ENCODE assay signal across 20 cellular contexts in the genomic region with DNA sequence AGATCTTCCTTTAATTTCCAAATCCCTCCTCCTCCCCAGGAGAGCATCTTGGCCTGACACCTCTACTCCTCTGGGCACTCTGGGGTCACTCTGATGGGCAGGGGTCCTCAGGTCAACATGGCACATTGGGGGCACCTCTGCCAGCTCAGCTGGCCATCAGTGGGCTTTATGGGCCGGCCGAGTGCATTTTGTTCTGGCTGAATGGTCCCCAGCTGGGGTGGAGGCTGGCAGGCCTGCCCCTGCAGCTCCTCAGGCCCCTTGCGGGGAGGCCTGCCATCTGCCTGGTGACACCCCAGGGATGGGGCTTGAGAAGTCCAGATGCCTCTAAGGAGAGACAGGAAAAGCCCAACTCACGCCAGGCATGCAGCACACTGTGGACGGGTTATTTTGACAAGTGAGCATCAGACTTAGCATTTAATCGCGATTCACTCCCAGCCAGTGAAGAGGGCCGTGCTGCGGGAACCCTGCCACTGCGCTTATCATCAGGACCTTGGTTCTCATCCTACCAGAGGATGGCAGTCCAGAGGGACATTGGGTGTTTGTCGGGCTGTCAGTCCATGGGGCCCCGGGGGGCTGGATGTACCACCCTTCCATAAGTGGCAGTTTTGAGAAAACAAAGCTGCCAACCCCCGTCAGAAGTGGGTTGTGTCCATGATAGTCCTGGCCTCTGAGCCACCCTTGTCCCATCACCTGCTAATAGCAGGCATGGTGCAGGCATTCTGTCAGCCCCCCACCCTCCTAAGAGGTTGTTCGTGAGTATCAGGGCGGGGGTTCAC. TPM values are rescaled to one million over a fixed set of nuclear protein-coding genes. Genes with fewer than 3 reads are reported as not detected.
DNase-seq lines count a peak whose midpoint lies in the region; TF ChIP-seq lines count a peak whose summit lies in the region.
"Had no signal": no experiment of that assay in that cellular context is flagged by ENCODE, and none has a peak within 500 bp of the region (broad histone marks: within the 10 kb centered on the region; RNA-seq: fewer than 3 reads in every experiment).

No MANE protein-coding gene starts in this region.

- H3K9me3 ChIP-seq in CD4-positive, alpha-beta memory T cell (ENCODE audit: control insufficient read depth in 1 of 2, low read length in 2 of 2) = no peaks in the 10 kb centered on the region
- H3K9me3 ChIP-seq in BE2C = no peaks in the 10 kb centered on the region
- H3K9me3 ChIP-seq: gastroesophageal sphincter, sigmoid colon, tibial artery had no signal

- H3K27me3 Mint-ChIP-seq in CD4-positive, alpha-beta memory T cell = no peaks in the 10 kb centered on the region
- H3K27me3 Mint-ChIP-seq: activated T-cell treated with anti-CD3 and anti-CD28 coated beads, Interleukin-2, amount 50 U/mL, for 24 hours; memory B cell had no signal

- H3K36me3 ChIP-seq in CD4-positive, alpha-beta memory T cell (ENCODE audit: insufficient read depth, low read length) = no peaks in the 10 kb centered on the region
- H3K36me3 ChIP-seq in BE2C = no peaks in the 10 kb centered on the region
- H3K36me3 ChIP-seq: gastroesophageal sphincter, sigmoid colon, tibial artery had no signal

- H3K27ac Mint-ChIP-seq in CD4-positive, alpha-beta memory T cell = peak overlapping the region in 5 of 7 donors; percentile 57 to 90 (median 72)
- H3K27ac Mint-ChIP-seq: memory B cell had no signal

- no peaks in the 10 kb centered on the region for H3K9me3 Mint-ChIP-seq in CD4-positive, alpha-beta memory T cell
- H3K9me3 Mint-ChIP-seq: activated T-cell treated with anti-CD3 and anti-CD28 coated beads, Interleukin-2, amount 50 U/mL, for 24 hours; H9; memory B cell had no signal

- H3K4me3 Mint-ChIP-seq in CD4-positive, alpha-beta memory T cell = peak overlapping the region in 5 of 8 donors; percentile 57 to 82 (median 74)
- H3K4me3 Mint-ChIP-seq: activated T-cell treated with anti-CD3 and anti-CD28 coated beads, Interleukin-2, amount 50 U/mL, for 24 hours; H9 had no signal

- H3K27me3 ChIP-seq in CD4-positive, alpha-beta memory T cell (ENCODE audit: insufficient read depth, low read length) = no peaks in the 10 kb centered on the region
- H3K27me3 ChIP-seq in BE2C = no peaks in the 10 kb centered on the region
- H3K27me3 ChIP-seq: gastroesophageal sphincter, sigmoid colon, tibial artery had no signal

- peaks cover 54% of the 10 kb centered on the region for H3K4me1 ChIP-seq in CD4-positive, alpha-beta memory T cell (ENCODE audit: insufficient read depth, low read length)
- no peaks in the 10 kb centered on the region for H3K4me1 ChIP-seq in BE2C

- no peak overlapping the region for H3K27ac ChIP-seq in CD4-positive, alpha-beta memory T cell (ENCODE audit: low read depth, low read length)
- H3K27ac ChIP-seq: gastroesophageal sphincter, sigmoid colon, tibial artery had no signal

- no peak for TF ChIP-seq CTCF in BE2C (IDR thresholded peaks at IDR 0.05; ENCODE audit: low read depth, low read length)

- intact Hi-C loops in CD4-positive, alpha-beta memory T cell (cut with micrococcal nuclease) = no loop called here

- peaks cover 0 to 2% of the 10 kb centered on the region in 2 donors for H3K36me3 Mint-ChIP-seq in CD4-positive, alpha-beta memory T cell
- H3K36me3 Mint-ChIP-seq: memory B cell had no signal

- CTCF ChIA-PET in CD4-positive, alpha-beta memory T cell (lab: Charles Lee; ENCODE audit: partially characterized antibody) = no interaction called here

- H3K4me1 Mint-ChIP-seq in CD4-positive, alpha-beta memory T cell = peaks cover 49 to 76% (median 67%) of the 10 kb centered on the region in 4 donors

- DNase-seq in NCI-H2171 treated with DMSO at 0.1 percent for 48 hours (lab: John Stamatoyannopoulos, UW) (peak; percentile 39), NCI-H2171 (lab: John Stamatoyannopoulos, UW) (no peak), mesenteric fat pad (ENCODE audit: low spot score) (peak; percentile 77), NCI-H1436 treated with DMSO at 0.1 percent for 48 hours (lab: John Stamatoyannopoulos, UW) (no peak), OCI-M1 (lab: John Stamatoyannopoulos, UW) (no peak), BE2C (no peak)
- no peak for DNase-seq in CD4-positive, alpha-beta memory T cell
- peak; percentile 44 for DNase-seq in activated CD8-positive, alpha-beta memory T cell treated with anti-CD3 and anti-CD28 coated beads, Interleukin-2, amount 50 U/mL, for 48 hours
- DNase-seq: 8988T; activated CD4-positive, CD25-positive, alpha-beta regulatory T cell; activated T-cell treated with anti-CD3 and anti-CD28 coated beads, Interleukin-2, amount 50 U/mL, for 24 hours; H9; MM.1S; NCI-H1930; NCI-H774; sigmoid colon; stimulated activated CD4-positive, alpha-beta T cell treated with anti-CD3 and anti-CD28 coated beads, Interleukin-4, amount 100 ng/mL, for 4 hours had no signal

- no peak overlapping the region for H3K4me3 ChIP-seq in CD4-positive, alpha-beta memory T cell (ENCODE audit: low read length in 2 of 2)
- no peak overlapping the region for H3K4me3 ChIP-seq in BE2C (ENCODE audit: low read depth, low read length)
- H3K4me3 ChIP-seq: gastroesophageal sphincter, sigmoid colon, tibial artery had no signal

- POLR2A ChIA-PET in CD4-positive, alpha-beta memory T cell (lab: Charles Lee; ENCODE audit: partially characterized antibody) = no interaction called here

RNA-seq across cellular contexts. Expression of a gene that starts 21.7 kb away (rescaled TPM):
- total RNA-seq in CD4-positive, alpha-beta memory T cell = 10 to 100 TPM; 39.2 to 41.2 TPM
- 1 to 10 TPM in 1 of 2 donors, under 1 TPM in 1; 0.48 to 2.8 TPM for polyA plus RNA-seq in CD4-positive, alpha-beta memory T cell
- 23.0 TPM for total RNA-seq in mesenteric fat pad
- 28.1 TPM for polyA plus RNA-seq in BE2C (2012; ENCODE audit: insufficient read depth, insufficient read length, low read depth)

Comparison
In these comparisons a context has a peak if more than half of its experiments do, and no peak if none do; other contexts are left out.
1. DNase-seq: peak in NCI-H2171 treated with DMSO at 0.1 percent for 48 hours (single experiment), activated CD8-positive, alpha-beta memory T cell treated with anti-CD3 and anti-CD28 coated beads, Interleukin-2, amount 50 U/mL, for 48 hours (single experiment) and mesenteric fat pad (single experiment); none in NCI-H2171 (single experiment), CD4-positive, alpha-beta memory T cell (0 of 5), NCI-H1436 treated with DMSO at 0.1 percent for 48 hours (single experiment), OCI-M1 (single experiment) and BE2C (single experiment).